ENCODE assay signal across 10 cellular contexts in genomic region chr16:1961651-1962067, GRCh38. TPM values are rescaled to one million over a fixed set of nuclear protein-coding genes. Genes with fewer than 3 reads are reported as not detected.
DNase-seq lines count a peak whose midpoint lies in the region; ATAC-seq and FAIRE-seq lines count a peak whose summit lies in the region.
"Had no signal": no experiment of that assay in that cellular context is flagged by ENCODE, and none has a peak within 500 bp of the region (broad histone marks: within the 10 kb centered on the region; RNA-seq: fewer than 3 reads in every experiment).

No MANE protein-coding gene starts in this region.

- DNase-seq in activated T-cell treated with anti-CD3 and anti-CD28 coated beads, Interleukin-2, amount 50 U/mL, for 72 hours = peak in 1 of 2 donors; percentile 39
- no peak for DNase-seq in activated T-cell treated with anti-CD3 and anti-CD28 coated beads, Interleukin-2, amount 50 U/mL, for 48 hours
- DNase-seq in LoVo (ENCODE audit: low spot score) (peak; percentile 34), NCI-H526 treated with DMSO at 0.1 percent for 48 hours (lab: John Stamatoyannopoulos, UW) (no peak), urothelium cell line (ENCODE audit: low spot score) (no peak), DMS79 treated with DMSO at 0.1 percent for 48 hours (lab: John Stamatoyannopoulos, UW) (no peak)
- DNase-seq in activated CD8-positive, alpha-beta memory T cell treated with anti-CD3 and anti-CD28 coated beads, Interleukin-2, amount 10 ng/mL, durations not matched to agents 7 days and 5 days = peak; percentile 67

- H3K4me2 ChIP-seq in skeletal muscle satellite cell (ENCODE audit: low read length) = peak overlapping the region; percentile 87

- no peaks in the 10 kb centered on the region for H3K9me3 Mint-ChIP-seq in activated T-cell treated with anti-CD3 and anti-CD28 coated beads, Interleukin-2, amount 50 U/mL, for 72 hours
- H3K9me3 Mint-ChIP-seq in activated CD8-positive, alpha-beta memory T cell treated with anti-CD3 and anti-CD28 coated beads, Interleukin-2, amount 10 ng/mL, durations not matched to agents 7 days and 5 days (ENCODE audit: low read depth) = no peaks in the 10 kb centered on the region

- no peak for ATAC-seq in activated T-cell treated with anti-CD3 and anti-CD28 coated beads, Interleukin-2, amount 50 U/mL, for 72 hours (replicated peaks in 1 of 2)
- ATAC-seq in activated CD8-positive, alpha-beta memory T cell treated with anti-CD3 and anti-CD28 coated beads, Interleukin-2, amount 10 ng/mL, durations not matched to agents 7 days and 5 days = no peak

- H3K4me3 ChIP-seq in skeletal muscle satellite cell (ENCODE audit: low read length) = no peak overlapping the region
- H3K4me3 ChIP-seq: suprapubic skin had no signal

- peaks cover 14 to 32% of the 10 kb centered on the region in 2 donors for H3K36me3 Mint-ChIP-seq in activated T-cell treated with anti-CD3 and anti-CD28 coated beads, Interleukin-2, amount 50 U/mL, for 72 hours (ENCODE audit: insufficient read depth in 2 of 2)
- peaks cover 36% of the 10 kb centered on the region for H3K36me3 Mint-ChIP-seq in activated CD8-positive, alpha-beta memory T cell treated with anti-CD3 and anti-CD28 coated beads, Interleukin-2, amount 10 ng/mL, durations not matched to agents 7 days and 5 days

- peaks cover 30% of the 10 kb centered on the region for H3K4me1 ChIP-seq in skeletal muscle satellite cell (ENCODE audit: control insufficient read depth, insufficient read depth, low read length)

- no peaks in the 10 kb centered on the region for H3K27me3 ChIP-seq in skeletal muscle satellite cell (ENCODE audit: control insufficient read depth, insufficient read depth, low read length)
- H3K27me3 ChIP-seq: suprapubic skin had no signal

- H3K9me3 ChIP-seq in skeletal muscle satellite cell (replicated peaks; ENCODE audit: low read length) = no peaks in the 10 kb centered on the region
- H3K9me3 ChIP-seq: suprapubic skin had no signal

- H3K27me3 Mint-ChIP-seq in activated T-cell treated with anti-CD3 and anti-CD28 coated beads, Interleukin-2, amount 50 U/mL, for 72 hours (ENCODE audit: low read depth) = no peaks in the 10 kb centered on the region
- H3K27me3 Mint-ChIP-seq in activated CD8-positive, alpha-beta memory T cell treated with anti-CD3 and anti-CD28 coated beads, Interleukin-2, amount 10 ng/mL, durations not matched to agents 7 days and 5 days = peaks cover 2% of the 10 kb centered on the region

- H3K27ac Mint-ChIP-seq in activated T-cell treated with anti-CD3 and anti-CD28 coated beads, Interleukin-2, amount 50 U/mL, for 72 hours = peak overlapping the region; percentile 84
- H3K27ac Mint-ChIP-seq in activated CD8-positive, alpha-beta memory T cell treated with anti-CD3 and anti-CD28 coated beads, Interleukin-2, amount 10 ng/mL, durations not matched to agents 7 days and 5 days = peak overlapping the region; percentile 95

- peaks cover 46% of the 10 kb centered on the region for H3K4me1 Mint-ChIP-seq in activated T-cell treated with anti-CD3 and anti-CD28 coated beads, Interleukin-2, amount 50 U/mL, for 72 hours (ENCODE audit: low read depth)
- peaks cover 50% of the 10 kb centered on the region for H3K4me1 Mint-ChIP-seq in activated CD8-positive, alpha-beta memory T cell treated with anti-CD3 and anti-CD28 coated beads, Interleukin-2, amount 10 ng/mL, durations not matched to agents 7 days and 5 days

- FAIRE-seq in urothelium cell line (lab: Jason Lieb, UNC) = no peak

- CTCF ChIA-PET in activated CD8-positive, alpha-beta memory T cell treated with anti-CD3 and anti-CD28 coated beads, Interleukin-2, amount 10 ng/mL, durations not matched to agents 7 days and 5 days (lab: Charles Lee) = interaction anchor here (1.3 to 2.9 kb wide), 2 partner anchors 32 to 42 kb away, joined by 5 to 10 read pairs; no protein-coding TSS in a partner anchor

- H3K9ac ChIP-seq in skeletal muscle satellite cell (ENCODE audit: low read depth, low read length) = no peak overlapping the region

- H3K4me3 Mint-ChIP-seq in activated T-cell treated with anti-CD3 and anti-CD28 coated beads, Interleukin-2, amount 50 U/mL, for 72 hours = peak overlapping the region; percentile 91 to 97
- peak overlapping the region; percentile 88 for H3K4me3 Mint-ChIP-seq in activated CD8-positive, alpha-beta memory T cell treated with anti-CD3 and anti-CD28 coated beads, Interleukin-2, amount 10 ng/mL, durations not matched to agents 7 days and 5 days

- peaks cover 35% of the 10 kb centered on the region for H3K36me3 ChIP-seq in skeletal muscle satellite cell (ENCODE audit: insufficient read depth, low read length)

RNA-seq across cellular contexts. Expression of gene NDUFB10, which starts 2.3 kb away (rescaled TPM):
- total RNA-seq in activated T-cell treated with anti-CD3 and anti-CD28 coated beads, Interleukin-2, amount 50 U/mL, for 72 hours = 10 to 100 TPM; 69.3 to 98.3 TPM
- total RNA-seq in activated CD8-positive, alpha-beta memory T cell treated with anti-CD3 and anti-CD28 coated beads, Interleukin-2, amount 10 ng/mL, durations not matched to agents 7 days and 5 days = 100 to 1,000 TPM; 148 to 158 TPM
- total RNA-seq in skeletal muscle satellite cell (2012; rRNA removed) = 137 and 182 TPM in 2 replicates

RNA-seq across cellular contexts. Expression of gene RPS2, which starts 3.0 kb away (rescaled TPM):
- total RNA-seq in activated T-cell treated with anti-CD3 and anti-CD28 coated beads, Interleukin-2, amount 50 U/mL, for 72 hours = 1,000 to 10,000 TPM; 5,556 to 5,984 TPM
- total RNA-seq in activated CD8-positive, alpha-beta memory T cell treated with anti-CD3 and anti-CD28 coated beads, Interleukin-2, amount 10 ng/mL, durations not matched to agents 7 days and 5 days = 1,000 to 10,000 TPM; 2,823 to 3,048 TPM
- total RNA-seq in skeletal muscle satellite cell (2012; rRNA removed) = 2,562 and 3,486 TPM in 2 replicates

RNA-seq across cellular contexts. Expression of gene RNF151, which starts 5.0 kb away (rescaled TPM):
- total RNA-seq in activated T-cell treated with anti-CD3 and anti-CD28 coated beads, Interleukin-2, amount 50 U/mL, for 72 hours = under 1 TPM in 1 of 2 donors, not detected in 1; 0.81 TPM
- total RNA-seq in activated CD8-positive, alpha-beta memory T cell treated with anti-CD3 and anti-CD28 coated beads, Interleukin-2, amount 10 ng/mL, durations not matched to agents 7 days and 5 days = not detected
- not detected in 2 replicates for total RNA-seq in skeletal muscle satellite cell (2012; rRNA removed)
- total RNA-seq: suprapubic skin had no signal

RNA-seq across cellular contexts. Expression of gene RPL3L, which starts 7.2 kb away (rescaled TPM):
- total RNA-seq in activated T-cell treated with anti-CD3 and anti-CD28 coated beads, Interleukin-2, amount 50 U/mL, for 72 hours = under 1 TPM; 0.38 to 0.51 TPM
- under 1 TPM in 1 of 2 experiments, not detected in 1; 0.42 TPM for total RNA-seq in activated CD8-positive, alpha-beta memory T cell treated with anti-CD3 and anti-CD28 coated beads, Interleukin-2, amount 10 ng/mL, durations not matched to agents 7 days and 5 days
- total RNA-seq in skeletal muscle satellite cell (2012; rRNA removed) = 0.22 TPM in 1 of 2 replicates, not detected in the other
- total RNA-seq: T-helper 1 cell treated with Interleukin-12 subunit alpha and Interleukin-12 subunit beta and Interleukin-4 antibody, amounts not matched to agents 30 ng/mL and 1 ng/mL, for 36 hours had no signal

RNA-seq across cellular contexts. Expression of gene TBL3, which starts 10.2 kb away (rescaled TPM):
- total RNA-seq in activated T-cell treated with anti-CD3 and anti-CD28 coated beads, Interleukin-2, amount 50 U/mL, for 72 hours = 10 to 100 TPM; 22.6 to 24.4 TPM
- total RNA-seq in activated CD8-positive, alpha-beta memory T cell treated with anti-CD3 and anti-CD28 coated beads, Interleukin-2, amount 10 ng/mL, durations not matched to agents 7 days and 5 days = 10 to 100 TPM; 41.9 to 42.3 TPM
- total RNA-seq in skeletal muscle satellite cell (2012; rRNA removed) = 45.9 and 58.6 TPM in 2 replicates

Comparison
In these comparisons a context has a peak if more than half of its experiments do, and no peak if none do; other contexts are left out.
1. DNase-seq: peak in LoVo (single experiment) and activated CD8-positive, alpha-beta memory T cell treated with anti-CD3 and anti-CD28 coated beads, Interleukin-2, amount 10 ng/mL, durations not matched to agents 7 days and 5 days (single experiment); none in activated T-cell treated with anti-CD3 and anti-CD28 coated beads, Interleukin-2, amount 50 U/mL, for 48 hours (0 of 2), NCI-H526 treated with DMSO at 0.1 percent for 48 hours (single experiment), urothelium cell line (single experiment) and DMS79 treated with DMSO at 0.1 percent for 48 hours (single experiment).